In the genomic region with DNA sequence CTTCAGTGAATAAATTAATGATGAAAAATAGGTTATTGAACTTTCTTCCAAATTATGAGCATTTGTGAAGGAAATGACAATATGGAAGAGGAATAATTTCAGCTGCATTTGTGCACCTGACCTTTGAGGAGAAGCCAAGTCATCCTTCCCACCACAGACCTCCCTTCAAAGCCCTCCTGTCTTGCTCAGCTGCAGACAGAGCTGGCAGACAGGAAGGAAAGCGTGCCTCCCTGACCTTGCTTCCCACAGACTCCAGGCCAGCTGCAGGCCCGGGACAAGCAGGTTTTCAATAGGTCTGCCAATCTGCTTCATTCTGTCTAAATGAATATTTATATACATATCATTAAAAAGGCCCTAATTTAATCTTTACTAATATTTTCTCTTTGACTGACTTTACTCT, we compare ENCODE assay signal across 23 cellular contexts.
DNase-seq lines count a peak whose midpoint lies in the region; ATAC-seq and TF ChIP-seq lines count a peak whose summit lies in the region.
"Had no signal": no experiment of that assay in that cellular context is flagged by ENCODE, and none has a peak within 500 bp of the region (broad histone marks: within the 10 kb centered on the region; RNA-seq: fewer than 3 reads in every experiment).

No MANE protein-coding gene starts in this region.

- peak overlapping the region; percentile 11; the same call in 1 of the 2 replicates for H3K27ac Mint-ChIP-seq in WTC11
- H3K27ac Mint-ChIP-seq: activated CD8-positive, alpha-beta T cell treated with anti-CD3 and anti-CD28 coated beads, Interleukin-2, amount 10 ng/mL, durations not matched to agents 7 days and 5 days; activated naive CD4-positive, alpha-beta T cell treated with anti-CD3 and anti-CD28 coated beads, Interleukin-2, amount 10 ng/mL, durations not matched to agents 7 days and 5 days; CD8-positive, alpha-beta T cell; stimulated activated naive CD8-positive, alpha-beta T cell treated with anti-CD3 and anti-CD28 coated beads, Interleukin-15, Interleukin-2, amounts not matched to agents 100 ng/mL and 50 ng/mL, for 24 hours; T-helper 2 cell treated with Interferon-gamma antibody and Interleukin-4, amounts not matched to agents 5 μg/mL and 100 μg/mL, for 36 hours had no signal

- H3K4me3 Mint-ChIP-seq in WTC11, result no peak overlapping the region
- H3K4me3 Mint-ChIP-seq: activated CD8-positive, alpha-beta T cell treated with anti-CD3 and anti-CD28 coated beads, Interleukin-2, amount 10 ng/mL, durations not matched to agents 7 days and 5 days; activated naive CD4-positive, alpha-beta T cell treated with anti-CD3 and anti-CD28 coated beads, Interleukin-2, amount 10 ng/mL, durations not matched to agents 7 days and 5 days; activated T-cell treated with anti-CD3 and anti-CD28 coated beads, Interleukin-2, amount 50 U/mL, for 4 hours; CD8-positive, alpha-beta T cell; stimulated activated naive CD8-positive, alpha-beta T cell treated with anti-CD3 and anti-CD28 coated beads, Interleukin-15, Interleukin-2, amounts not matched to agents 100 ng/mL and 50 ng/mL, for 24 hours; T-helper 2 cell treated with Interferon-gamma antibody and Interleukin-4, amounts not matched to agents 5 μg/mL and 100 μg/mL, for 36 hours had no signal

- CTCF ChIA-PET in WTC11 (lab: Charles Lee), result no interaction called here

- H3K4me3 ChIP-seq in fibroblast of villous mesenchyme (ENCODE audit: low read depth, low read length), result no peak overlapping the region
- H3K4me3 ChIP-seq: ascending aorta, dorsolateral prefrontal cortex, GM23248, PC-9, sigmoid colon had no signal

- ATAC-seq in WTC11, result peak; percentile 69
- ATAC-seq in GM21717 (IDR thresholded peaks at IDR 0.05; ENCODE audit: unreplicated experiment), result no peak
- ATAC-seq in GM21619 (IDR thresholded peaks at IDR 0.05; ENCODE audit: unreplicated experiment), result no peak
- ATAC-seq: activated CD8-positive, alpha-beta T cell treated with anti-CD3 and anti-CD28 coated beads, Interleukin-2, amount 10 ng/mL, durations not matched to agents 7 days and 5 days; activated T-cell treated with anti-CD3 and anti-CD28 coated beads, Interleukin-2, amount 50 U/mL, for 4 hours; CD8-positive, alpha-beta T cell; esophagus mucosa had no signal

- H3K27me3 Mint-ChIP-seq in WTC11 (ENCODE audit: low read depth), result no peaks in the 10 kb centered on the region
- H3K27me3 Mint-ChIP-seq: activated naive CD4-positive, alpha-beta T cell treated with anti-CD3 and anti-CD28 coated beads, Interleukin-2, amount 10 ng/mL, durations not matched to agents 7 days and 5 days; stimulated activated naive CD8-positive, alpha-beta T cell treated with anti-CD3 and anti-CD28 coated beads, Interleukin-15, Interleukin-2, amounts not matched to agents 100 ng/mL and 50 ng/mL, for 24 hours had no signal

- TF ChIP-seq CTCF in WTC11 (IDR thresholded peaks at IDR 0.05) (no peak), fibroblast of villous mesenchyme (IDR thresholded peaks at IDR 0.05; ENCODE audit: insufficient read depth, low read depth, low read length) (no peak)

- DNase-seq in HT1080 (ENCODE audit: low read depth) (peak; percentile 74), WTC11 (ENCODE audit: low spot score) (no peak), fibroblast of villous mesenchyme (ENCODE audit: low read depth) (peak; percentile 7), non-pigmented ciliary epithelial cell (ENCODE audit: low read depth) (peak; percentile 35), SIG-M5 treated with dmso at 0.1 percent for 504 hours (lab: John Stamatoyannopoulos, UW; ENCODE audit: unreplicated experiment) (no peak), NCI-H1105 treated with DMSO at 0.1 percent for 48 hours (lab: John Stamatoyannopoulos, UW) (no peak)
- DNase-seq: activated CD4-positive, CD25-positive, alpha-beta regulatory T cell; activated CD8-positive, alpha-beta T cell treated with anti-CD3 and anti-CD28 coated beads, Interleukin-2, amount 10 ng/mL, durations not matched to agents 7 days and 5 days; activated naive CD4-positive, alpha-beta T cell treated with anti-CD3 and anti-CD28 coated beads, Interleukin-2, amount 10 ng/mL, durations not matched to agents 7 days and 5 days; activated T-cell treated with anti-CD3 and anti-CD28 coated beads, Interleukin-2, amount 50 U/mL, for 4 hours; CD8-positive, alpha-beta T cell; dorsolateral prefrontal cortex; GM23248; NCI-H748 treated with DMSO at 0.1 percent for 48 hours; PC-9; sigmoid colon; trophoblast cell had no signal

- peaks cover 5% of the 10 kb centered on the region for H3K9me3 Mint-ChIP-seq in WTC11
- H3K9me3 Mint-ChIP-seq: activated naive CD4-positive, alpha-beta T cell treated with anti-CD3 and anti-CD28 coated beads, Interleukin-2, amount 10 ng/mL, durations not matched to agents 7 days and 5 days; activated T-cell treated with anti-CD3 and anti-CD28 coated beads, Interleukin-2, amount 50 U/mL, for 4 hours; T-helper 2 cell treated with Interferon-gamma antibody and Interleukin-4, amounts not matched to agents 5 μg/mL and 100 μg/mL, for 36 hours had no signal

- peaks cover 4% of the 10 kb centered on the region for H3K4me1 Mint-ChIP-seq in WTC11
- H3K4me1 Mint-ChIP-seq: activated naive CD4-positive, alpha-beta T cell treated with anti-CD3 and anti-CD28 coated beads, Interleukin-2, amount 10 ng/mL, durations not matched to agents 7 days and 5 days had no signal

- POLR2A ChIA-PET in WTC11 (lab: Charles Lee), result no interaction called here

- H3K36me3 Mint-ChIP-seq in WTC11, result no peaks in the 10 kb centered on the region
- H3K36me3 Mint-ChIP-seq: activated naive CD4-positive, alpha-beta T cell treated with anti-CD3 and anti-CD28 coated beads, Interleukin-2, amount 10 ng/mL, durations not matched to agents 7 days and 5 days; CD8-positive, alpha-beta T cell had no signal

TF ChIP-seq in WTC11, 78 proteins besides CTCF, POLR2A, EP300 and RAD21:
- TF ChIP-seq IRF1 (CRISPR knock-in tag; IDR thresholded peaks at IDR 0.05) (no peak), TP53 (CRISPR knock-in tag; IDR thresholded peaks at IDR 0.05) (no peak), JUN (CRISPR knock-in tag; IDR thresholded peaks at IDR 0.05) (no peak), FOXK1 (CRISPR knock-in tag; IDR thresholded peaks at IDR 0.05) (no peak), RORB (CRISPR knock-in tag; IDR thresholded peaks at IDR 0.05) (no peak), CREB1 (CRISPR knock-in tag; IDR thresholded peaks at IDR 0.05) (no peak), NR1H2 (CRISPR knock-in tag; IDR thresholded peaks at IDR 0.05) (no peak), SMAD4 (CRISPR knock-in tag; IDR thresholded peaks at IDR 0.05) (no peak), E2F4 (CRISPR knock-in tag; IDR thresholded peaks at IDR 0.05; ENCODE audit: borderline replicate concordance, low read depth) (no peak), TEAD4 (CRISPR knock-in tag; IDR thresholded peaks at IDR 0.05) (no peak)
TF ChIP-seq in WTC11: peak in this region for 0.

Comparison
In these comparisons a context has a peak if more than half of its experiments do, and no peak if none do; other contexts are left out.
1. DNase-seq: peak in HT1080 (single experiment), fibroblast of villous mesenchyme (single experiment) and non-pigmented ciliary epithelial cell (single experiment); none in WTC11 (single experiment), SIG-M5 treated with dmso at 0.1 percent for 504 hours (single experiment) and NCI-H1105 treated with DMSO at 0.1 percent for 48 hours (single experiment).